Comparison of ENCODE assay signal across 18 cellular contexts in genomic region chr11:106990322-106990721, GRCh38. TPM values are rescaled to one million over a fixed set of nuclear protein-coding genes. Genes with fewer than 3 reads are reported as not detected.
DNase-seq lines count a peak whose midpoint lies in the region; ATAC-seq and TF ChIP-seq lines count a peak whose summit lies in the region.
"Had no signal": no experiment of that assay in that cellular context is flagged by ENCODE, and none has a peak within 500 bp of the region (broad histone marks: within the 10 kb centered on the region; RNA-seq: fewer than 3 reads in every experiment).

No MANE protein-coding gene starts in this region.

- TF ChIP-seq CTCF in A673 (conservative IDR thresholded peaks at IDR 0.05; ENCODE audit: low read depth, low read length) (no peak), fibroblast of lung (conservative IDR thresholded peaks at IDR 0.05 in 1 of 2, IDR thresholded peaks at IDR 0.05 in 1 of 2; ENCODE audit: low read depth in 1 of 2, low read length in 2 of 2) (no peak)

- no peak overlapping the region for H3K14ac ChIP-seq in neuronal stem cell (ENCODE audit: low read length)

- H3K36me3 ChIP-seq in A673 (ENCODE audit: insufficient read depth, low read length, poor library complexity, severe bottlenecking) (no peaks in the 10 kb centered on the region), fibroblast of lung (ENCODE audit: control insufficient read depth, insufficient read depth, low read length) (no peaks in the 10 kb centered on the region), neuronal stem cell (replicated peaks in 1 of 2; ENCODE audit: control insufficient read depth in 2 of 2, insufficient read depth in 2 of 2, low read length in 2 of 2) (no peaks in the 10 kb centered on the region)

- WGBS in neuronal stem cell (ENCODE audit: extremely low coverage in 2 of 2, insufficient read length in 2 of 2, insufficient replicate concordance in 1 of 2), 2 donors, result no CpG with 5 or more reads among the region's 10 CpGs

- peak overlapping the region; percentile 43 for H2AFZ ChIP-seq in fibroblast of lung (ENCODE audit: low read length)
- peak overlapping the region; percentile 41 for H2AFZ ChIP-seq in neuronal stem cell (ENCODE audit: low read length)

- H3K27ac ChIP-seq in A673 (ENCODE audit: low read depth, low read length, poor library complexity, severe bottlenecking) (no peak overlapping the region), fibroblast of lung (ENCODE audit: insufficient read depth, low read length) (no peak overlapping the region), neuronal stem cell (replicated peaks; ENCODE audit: low read length) (no peak overlapping the region)
- H3K27ac ChIP-seq: epithelial cell of prostate had no signal

- H3K9ac ChIP-seq in fibroblast of lung (ENCODE audit: insufficient read depth, low read length) (no peak overlapping the region), neuronal stem cell (ENCODE audit: low read depth, low read length, poor library complexity) (no peak overlapping the region)

- POLR2A ChIA-PET in A673 (lab: Charles Lee; ENCODE audit: low non-redundant PET), result no interaction called here

- H3K4me1 ChIP-seq in A673 (ENCODE audit: insufficient read depth, low read length, poor library complexity, severe bottlenecking) (peaks cover 52% of the 10 kb centered on the region), fibroblast of lung (ENCODE audit: control insufficient read depth, extremely low read depth, insufficient read depth, low read length) (peaks cover 5% of the 10 kb centered on the region), neuronal stem cell (ENCODE audit: control insufficient read depth in 2 of 2, insufficient read depth in 1 of 2, low read depth in 1 of 2, low read length in 2 of 2) (peaks cover 0 to 5% of the 10 kb centered on the region in 2 donors)
- H3K4me1 ChIP-seq: Caco-2 had no signal

- H4K8ac ChIP-seq in neuronal stem cell (ENCODE audit: low read depth, low read length), result no peak overlapping the region

- BruUV-seq in A673 (replicated peaks; lab: Mats Ljungman, UMichigan), result no TSS peak

- CTCF ChIA-PET in A673 (lab: Charles Lee), result no interaction called here

- H3K79me1 ChIP-seq in neuronal stem cell (ENCODE audit: low read depth, low read length), result no peaks in the 10 kb centered on the region

- no peak overlapping the region for H2BK120ac ChIP-seq in neuronal stem cell (ENCODE audit: low read depth, low read length)

- no peak overlapping the region for H3K4me3 ChIP-seq in A673 (ENCODE audit: low read depth, low read length, poor library complexity, severe bottlenecking)
- H3K4me3 ChIP-seq in fibroblast of lung (replicated peaks in 1 of 4; ENCODE audit: control extremely low read depth in 1 of 4, insufficient read depth in 1 of 4, low read depth in 3 of 4, low read length in 4 of 4), result no peak overlapping the region
- no peak overlapping the region for H3K4me3 ChIP-seq in neuronal stem cell (ENCODE audit: low read length in 2 of 2)
- H3K4me3 ChIP-seq: testis had no signal

- H3K4me2 ChIP-seq in fibroblast of lung (ENCODE audit: extremely low read depth, insufficient read depth, low read length) (no peak overlapping the region), neuronal stem cell (ENCODE audit: insufficient read depth, low read length, poor library complexity, severe bottlenecking) (no peak overlapping the region)

- H3K9me3 ChIP-seq in A673 (ENCODE audit: low read depth, low read length, poor library complexity, severe bottlenecking), result no peaks in the 10 kb centered on the region
- no peaks in the 10 kb centered on the region for H3K9me3 ChIP-seq in fibroblast of lung (ENCODE audit: control insufficient read depth, insufficient read depth, low read depth, low read length)
- peaks cover 0 to 3% of the 10 kb centered on the region in 2 donors for H3K9me3 ChIP-seq in neuronal stem cell (replicated peaks in 1 of 2; ENCODE audit: control insufficient read depth in 2 of 2, insufficient read depth in 1 of 2, low read depth in 1 of 2, low read length in 2 of 2)
- H3K9me3 ChIP-seq: Caco-2, testis had no signal

- intact Hi-C loops in A673 (cut with micrococcal nuclease; ENCODE audit: unreplicated experiment), result no loop called here

- H3K4ac ChIP-seq in neuronal stem cell (ENCODE audit: low read length), result no peak overlapping the region

- no peaks in the 10 kb centered on the region for H4K20me1 ChIP-seq in fibroblast of lung (ENCODE audit: control insufficient read depth, extremely low read depth, insufficient read depth, low read length)

- H3K79me2 ChIP-seq in fibroblast of lung (ENCODE audit: control insufficient read depth, insufficient read depth, low read length), result no peaks in the 10 kb centered on the region

- H3K18ac ChIP-seq in neuronal stem cell (ENCODE audit: low read length), result no peak overlapping the region

- no peak overlapping the region for H2AK5ac ChIP-seq in neuronal stem cell (ENCODE audit: low read depth, low read length)

- DNase-seq in A673 (ENCODE audit: low spot score), result peak; percentile 22
- DNase-seq in NCI-H82 treated with DMSO at 0.1 percent for 48 hours (lab: John Stamatoyannopoulos, UW; ENCODE audit: unreplicated experiment), result peak; percentile 79
- DNase-seq in fibroblast of lung (ENCODE audit: low read depth in 2 of 2), result no peak
- DNase-seq in neuronal stem cell (ENCODE audit: low spot score), result no peak
- no peak for DNase-seq in NCI-H748 (lab: John Stamatoyannopoulos, UW; ENCODE audit: unreplicated experiment)
- DNase-seq in NCI-H510A treated with DMSO at 0.1 percent for 48 hours (lab: John Stamatoyannopoulos, UW), result no peak
- no peak for DNase-seq in NCI-H146 treated with DMSO at 0.1 percent for 48 hours (lab: John Stamatoyannopoulos, UW; ENCODE audit: unreplicated experiment)
- DNase-seq: activated CD4-positive, alpha-beta T cell treated with anti-CD3 and anti-CD28 coated beads, Interleukin-2, amount 10 ng/mL, durations not matched to agents 7 days and 5 days; activated T-cell treated with anti-CD3 and anti-CD28 coated beads, Interleukin-2, amount 50 U/mL, for 1 hour; Caco-2; cerebellar nuclear complex; NCI-H2081; SHP77; stimulated activated CD4-positive, alpha-beta T cell treated with anti-CD3 and anti-CD28 coated beads, Interleukin-1b, Interleukin-23, amount 100 ng/mL, for 48 hours; T1000; testis had no signal

- H3K23ac ChIP-seq in neuronal stem cell (ENCODE audit: low read depth, low read length, poor library complexity), result no peak overlapping the region

- no peak overlapping the region for H2BK15ac ChIP-seq in neuronal stem cell (ENCODE audit: low read length)

- no peak overlapping the region for H2BK12ac ChIP-seq in neuronal stem cell (ENCODE audit: low read length)

- ATAC-seq in HG02642 (IDR thresholded peaks at IDR 0.05; ENCODE audit: poor library complexity, unreplicated experiment), result no peak

- H2BK5ac ChIP-seq in neuronal stem cell (ENCODE audit: low read length), result no peak overlapping the region

- H3K27me3 ChIP-seq in A673 (replicated peaks; ENCODE audit: insufficient read depth, low read depth, low read length, poor library complexity), result no peaks in the 10 kb centered on the region
- no peaks in the 10 kb centered on the region for H3K27me3 ChIP-seq in fibroblast of lung (ENCODE audit: control insufficient read depth, insufficient read depth, low read length)
- no peaks in the 10 kb centered on the region for H3K27me3 ChIP-seq in neuronal stem cell (ENCODE audit: control insufficient read depth in 3 of 3, insufficient read depth in 3 of 3, low read depth in 1 of 3, low read length in 3 of 3)
- H3K27me3 ChIP-seq: testis had no signal

- no peak overlapping the region for H4K91ac ChIP-seq in neuronal stem cell (ENCODE audit: low read depth, low read length, poor library complexity)

RNA-seq across cellular contexts. Expression of gene GUCY1A2, which starts 28.0 kb away (rescaled TPM):
- total RNA-seq in A673 (2021) (5.3 and 5.4 TPM in 2 replicates), fibroblast of lung (0.50 and 2.6 TPM in 2 replicates)
- polyA plus RNA-seq in fibroblast of lung, result 0.19 and 1.4 TPM in 2 replicates
- polyA plus RNA-seq in fibroblast of lung (2012), result 0.17 and 1.2 TPM in 2 replicates
- polyA minus RNA-seq in fibroblast of lung (ENCODE audit: low replicate concordance), result 0.67 and 2.9 TPM in 2 replicates
- polyA plus RNA-seq in neuronal stem cell (2013, experiment 1 of 2), result 0.50 TPM
- 0.50 TPM for polyA plus RNA-seq in neuronal stem cell (2013, experiment 2 of 2)
- total RNA-seq: activated CD4-positive, alpha-beta T cell treated with anti-CD3 and anti-CD28 coated beads, Interleukin-2, amount 10 ng/mL, durations not matched to agents 7 days and 5 days; Caco-2 had no signal

Comparison
In these comparisons a context has a peak if more than half of its experiments do, and no peak if none do; other contexts are left out.
1. DNase-seq: peak in A673 (single experiment) and NCI-H82 treated with DMSO at 0.1 percent for 48 hours (single experiment); none in fibroblast of lung (0 of 2), neuronal stem cell (single experiment), NCI-H748 (single experiment), NCI-H510A treated with DMSO at 0.1 percent for 48 hours (single experiment) and NCI-H146 treated with DMSO at 0.1 percent for 48 hours (single experiment).